ENCODE assay signal across 14 cellular contexts in the genomic region with DNA sequence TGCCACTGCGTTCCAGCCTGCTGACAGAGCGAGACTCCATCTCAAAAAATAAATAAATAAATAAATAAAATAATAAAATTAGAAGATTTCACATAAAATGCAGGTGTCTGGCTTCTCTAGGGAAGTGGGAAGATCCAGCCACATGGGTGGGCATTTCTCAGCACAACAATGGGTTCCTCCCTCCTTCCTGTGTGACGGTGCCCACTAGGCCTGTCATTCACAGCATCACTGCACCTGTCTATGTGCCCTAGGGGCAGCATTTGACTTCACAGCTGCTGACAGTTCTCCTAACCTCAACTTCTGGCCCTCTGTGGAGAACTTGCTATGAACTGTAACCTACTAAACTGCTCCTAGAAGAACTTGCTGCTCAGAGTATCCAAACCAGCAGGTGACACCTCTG. TPM values are rescaled to one million over a fixed set of nuclear protein-coding genes. Genes with fewer than 3 reads are reported as not detected.
A peak's percentile ranks its signal among the peaks of the same experiment; 100 is the strongest.
DNase-seq lines count a peak whose midpoint lies in the region; ATAC-seq and TF ChIP-seq lines count a peak whose summit lies in the region.
"Had no signal": no experiment of that assay in that cellular context is flagged by ENCODE, and none has a peak within 500 bp of the region (broad histone marks: within the 10 kb centered on the region; RNA-seq: fewer than 3 reads in every experiment).

No MANE protein-coding gene starts in this region.

- H3K4me1 ChIP-seq in CD4-positive, CD25-positive, alpha-beta regulatory T cell (ENCODE audit: control insufficient read depth, insufficient read depth, low read length, poor library complexity, severe bottlenecking) = peaks cover 27% of the 10 kb centered on the region
- peaks cover 49% of the 10 kb centered on the region for H3K4me1 ChIP-seq in DOHH2 (ENCODE audit: control insufficient read depth, low read length)

- H3K9me3 ChIP-seq in CD4-positive, CD25-positive, alpha-beta regulatory T cell (ENCODE audit: control insufficient read depth in 2 of 2, low read length in 2 of 2) = no peaks in the 10 kb centered on the region
- H3K9me3 ChIP-seq in DOHH2 (ENCODE audit: control insufficient read depth, insufficient read depth, low read length) = no peaks in the 10 kb centered on the region

- no peaks in the 10 kb centered on the region for H3K9me2 ChIP-seq in DOHH2 (replicated peaks; ENCODE audit: control insufficient read depth, low read length)

- no peaks in the 10 kb centered on the region for H3K9me3 Mint-ChIP-seq in CD4-positive, CD25-positive, alpha-beta regulatory T cell
- H3K9me3 Mint-ChIP-seq in T-helper 2 cell treated with Interferon-gamma antibody and Interleukin-4, amounts not matched to agents 5 μg/mL and 100 μg/mL, for 36 hours = no peaks in the 10 kb centered on the region
- H3K9me3 Mint-ChIP-seq: H9 had no signal

- no peaks in the 10 kb centered on the region for H3K27me3 Mint-ChIP-seq in CD4-positive, CD25-positive, alpha-beta regulatory T cell
- H3K27me3 Mint-ChIP-seq in T-helper 2 cell treated with Interferon-gamma antibody and Interleukin-4, amounts not matched to agents 5 μg/mL and 100 μg/mL, for 36 hours (ENCODE audit: low read depth) = no peaks in the 10 kb centered on the region

- no peaks in the 10 kb centered on the region for H3K36me3 Mint-ChIP-seq in CD4-positive, CD25-positive, alpha-beta regulatory T cell
- peaks cover 36% of the 10 kb centered on the region for H3K36me3 Mint-ChIP-seq in T-helper 2 cell treated with Interferon-gamma antibody and Interleukin-4, amounts not matched to agents 5 μg/mL and 100 μg/mL, for 36 hours (ENCODE audit: low read depth)

- H3K4me3 Mint-ChIP-seq in CD4-positive, CD25-positive, alpha-beta regulatory T cell = peak overlapping the region in 2 of 4 donors; percentile 5 to 92
- peak overlapping the region; percentile 39 for H3K4me3 Mint-ChIP-seq in T-helper 2 cell treated with Interferon-gamma antibody and Interleukin-4, amounts not matched to agents 5 μg/mL and 100 μg/mL, for 36 hours

- no peak overlapping the region for H3K27ac ChIP-seq in CD4-positive, CD25-positive, alpha-beta regulatory T cell (ENCODE audit: insufficient read depth, low read length, poor library complexity, severe bottlenecking)
- H3K27ac ChIP-seq in DOHH2 (ENCODE audit: low read depth, low read length) = no peak overlapping the region

- H3K4me2 ChIP-seq in DOHH2 (ENCODE audit: low read length) = peak overlapping the region; percentile 7

- H3K27me3 ChIP-seq in CD4-positive, CD25-positive, alpha-beta regulatory T cell (ENCODE audit: control insufficient read depth, insufficient read depth, low read length) = no peaks in the 10 kb centered on the region
- H3K27me3 ChIP-seq in DOHH2 (ENCODE audit: control insufficient read depth, low read length) = no peaks in the 10 kb centered on the region

- H3F3A ChIP-seq in DOHH2 (ENCODE audit: control insufficient read depth, insufficient read depth) = peaks cover 15% of the 10 kb centered on the region

- H3K79me2 ChIP-seq in DOHH2 (ENCODE audit: control insufficient read depth, low read length) = peaks cover 30% of the 10 kb centered on the region

- no peak for ATAC-seq in CD4-positive, CD25-positive, alpha-beta regulatory T cell (ENCODE audit: low read depth in 2 of 2)
- ATAC-seq in HG02973 (IDR thresholded peaks at IDR 0.05; ENCODE audit: unreplicated experiment) = no peak

- H3K36me3 ChIP-seq in CD4-positive, CD25-positive, alpha-beta regulatory T cell (ENCODE audit: control insufficient read depth, insufficient read depth, low read length) = peaks cover 11% of the 10 kb centered on the region
- peaks cover 22% of the 10 kb centered on the region for H3K36me3 ChIP-seq in DOHH2 (ENCODE audit: control insufficient read depth, low read length)

- H3K27ac Mint-ChIP-seq in CD4-positive, CD25-positive, alpha-beta regulatory T cell = peak overlapping the region; percentile 2 to 44 (median 33)
- peak overlapping the region; percentile 16 for H3K27ac Mint-ChIP-seq in T-helper 2 cell treated with Interferon-gamma antibody and Interleukin-4, amounts not matched to agents 5 μg/mL and 100 μg/mL, for 36 hours
- H3K27ac Mint-ChIP-seq: H9 had no signal

- no peak for TF ChIP-seq CTCF in DOHH2 (IDR thresholded peaks at IDR 0.05; ENCODE audit: low read depth, low read length, poor library complexity, severe bottlenecking)

- H4K20me1 ChIP-seq in DOHH2 (ENCODE audit: control insufficient read depth, insufficient read depth, low read depth, low read length) = 0 out of 2 replicates have a peak, but pooled peaks cover 3% of the 10 kb centered on the region

- H3K4me1 Mint-ChIP-seq in CD4-positive, CD25-positive, alpha-beta regulatory T cell = peaks cover 0 to 33% (median 13%) of the 10 kb centered on the region in 4 donors
- peaks cover 22% of the 10 kb centered on the region for H3K4me1 Mint-ChIP-seq in T-helper 2 cell treated with Interferon-gamma antibody and Interleukin-4, amounts not matched to agents 5 μg/mL and 100 μg/mL, for 36 hours (ENCODE audit: low read depth)

- no peak overlapping the region for H3K4me3 ChIP-seq in CD4-positive, CD25-positive, alpha-beta regulatory T cell (ENCODE audit: low read depth, low read length)
- no peak overlapping the region for H3K4me3 ChIP-seq in DOHH2 (ENCODE audit: low read length)

- DNase-seq in CD4-positive, CD25-positive, alpha-beta regulatory T cell = no peak
- DNase-seq in T-helper 2 cell treated with Interferon-gamma antibody and Interleukin-4, amounts not matched to agents 5 μg/mL and 100 μg/mL, for 36 hours (ENCODE audit: low spot score) = no peak
- DNase-seq in mesenteric fat pad (ENCODE audit: low spot score) (peak; percentile 59), HUDEP-2 (lab: John Stamatoyannopoulos, UW; ENCODE audit: unreplicated experiment in 76 of 76) (no peak), AG08396 (ENCODE audit: low spot score) (no peak), retina (no peak)
- DNase-seq: activated T-cell treated with anti-CD3 and anti-CD28 coated beads, Interleukin-2, amount 50 U/mL, for 1 hour; H9; NCI-H1436; NCI-H510A; nucleus accumbens; stimulated activated naive CD4-positive, alpha-beta T cell had no signal

RNA-seq across cellular contexts. Expression of gene ABHD15, which starts 3.0 kb away (rescaled TPM):
- 9.9 TPM for total RNA-seq in CD4-positive, CD25-positive, alpha-beta regulatory T cell
- 1 to 10 TPM; 6.2 to 9.2 (median 7.4) TPM for polyA plus RNA-seq in CD4-positive, CD25-positive, alpha-beta regulatory T cell
- 38.3 TPM for total RNA-seq in mesenteric fat pad

RNA-seq across cellular contexts. Expression of gene TP53I13, which starts 4.7 kb away (rescaled TPM):
- 87.4 TPM for total RNA-seq in CD4-positive, CD25-positive, alpha-beta regulatory T cell
- 10 to 100 TPM; 22.2 to 36.4 (median 26.2) TPM for polyA plus RNA-seq in CD4-positive, CD25-positive, alpha-beta regulatory T cell
- total RNA-seq in mesenteric fat pad = 75.2 TPM

RNA-seq across cellular contexts. Expression of gene GIT1, which starts 25.6 kb away (rescaled TPM):
- 41.5 TPM for total RNA-seq in CD4-positive, CD25-positive, alpha-beta regulatory T cell
- polyA plus RNA-seq in CD4-positive, CD25-positive, alpha-beta regulatory T cell = 1 to 10 TPM; 5.5 to 9.2 (median 6.4) TPM
- 47.7 TPM for total RNA-seq in mesenteric fat pad

RNA-seq across cellular contexts. Expression of gene ANKRD13B, which starts 29.1 kb away (rescaled TPM):
- total RNA-seq in CD4-positive, CD25-positive, alpha-beta regulatory T cell = 5.9 TPM
- polyA plus RNA-seq in CD4-positive, CD25-positive, alpha-beta regulatory T cell = under 1 TPM in 2 of 4 donors, not detected in 2; 0.05 to 0.18 TPM
- 11.5 TPM for total RNA-seq in mesenteric fat pad

RNA-seq across cellular contexts. Expression of gene CORO6, which starts 58.9 kb away (rescaled TPM):
- 4.3 TPM for total RNA-seq in CD4-positive, CD25-positive, alpha-beta regulatory T cell
- polyA plus RNA-seq in CD4-positive, CD25-positive, alpha-beta regulatory T cell = under 1 TPM in 3 of 4 donors, not detected in 1; 0.15 to 0.52 (median 0.38) TPM
- 7.1 TPM for total RNA-seq in mesenteric fat pad
